ENCODE assay signal across 8 cellular contexts in genomic region chr12:1217191-1217949, GRCh38.
DNase-seq lines count a peak whose midpoint lies in the region.

No MANE protein-coding gene starts in this region.

- 75 to 83% methylated on average over 4 to 6 of the region's 6 CpGs for WGBS in mesodermal cell (ENCODE audit: insufficient coverage in 2 of 2), 2 experiments

- peaks cover 4% of the 10 kb centered on the region for H3K4me1 ChIP-seq in mesodermal cell (ENCODE audit: control insufficient read depth, insufficient read depth, low read length, poor library complexity, severe bottlenecking)

- H3K27ac Mint-ChIP-seq in activated T-cell treated with anti-CD3 and anti-CD28 coated beads, Interleukin-2, amount 50 U/mL, for 24 hours = no peak overlapping the region

- H3K9me3 Mint-ChIP-seq in activated T-cell treated with anti-CD3 and anti-CD28 coated beads, Interleukin-2, amount 50 U/mL, for 24 hours = no peaks in the 10 kb centered on the region

- no peak overlapping the region for H3K4me3 Mint-ChIP-seq in activated T-cell treated with anti-CD3 and anti-CD28 coated beads, Interleukin-2, amount 50 U/mL, for 24 hours

- no peaks in the 10 kb centered on the region for H3K9me3 ChIP-seq in mesodermal cell (ENCODE audit: control insufficient read depth, low read length)

- DNase-seq in AG08395 (ENCODE audit: low spot score) = peak; percentile 68
- peak; percentile 90 for DNase-seq in LoVo (ENCODE audit: low spot score)
- DNase-seq in cerebellum (ENCODE audit: low spot score) = peak; percentile 57
- DNase-seq in globus pallidus (ENCODE audit: low spot score) = no peak
- no peak for DNase-seq in NCI-H1694 treated with DMSO at 0.1 percent for 48 hours (lab: John Stamatoyannopoulos, UW)
- no peak for DNase-seq in activated T-cell treated with anti-CD3 and anti-CD28 coated beads, Interleukin-2, amount 50 U/mL, for 24 hours
- DNase-seq in activated CD4-positive, CD25-positive, alpha-beta regulatory T cell (lab: John Stamatoyannopoulos, UW) = no peak

- no peak overlapping the region for H3K4me3 ChIP-seq in mesodermal cell (ENCODE audit: extremely low read depth, insufficient read depth, low read length, poor library complexity, severe bottlenecking)

- H3K36me3 ChIP-seq in mesodermal cell (ENCODE audit: control insufficient read depth, insufficient read depth, low read length) = no peaks in the 10 kb centered on the region

- H3K4me1 Mint-ChIP-seq in activated T-cell treated with anti-CD3 and anti-CD28 coated beads, Interleukin-2, amount 50 U/mL, for 24 hours (ENCODE audit: low read depth) = peaks cover 13% of the 10 kb centered on the region

- peak overlapping the region; percentile 39 for H3K27ac ChIP-seq in mesodermal cell (ENCODE audit: low read depth, low read length, severe bottlenecking)

- H3K36me3 Mint-ChIP-seq in activated T-cell treated with anti-CD3 and anti-CD28 coated beads, Interleukin-2, amount 50 U/mL, for 24 hours (ENCODE audit: low read depth) = no peaks in the 10 kb centered on the region

- no peaks in the 10 kb centered on the region for H3K27me3 Mint-ChIP-seq in activated T-cell treated with anti-CD3 and anti-CD28 coated beads, Interleukin-2, amount 50 U/mL, for 24 hours

Comparison
In these comparisons a context has a peak if more than half of its experiments do, and no peak if none do; other contexts are left out.
1. DNase-seq: peak in AG08395 (single experiment), LoVo (single experiment) and cerebellum (single experiment); none in globus pallidus (single experiment), NCI-H1694 treated with DMSO at 0.1 percent for 48 hours (single experiment), activated T-cell treated with anti-CD3 and anti-CD28 coated beads, Interleukin-2, amount 50 U/mL, for 24 hours (single experiment) and activated CD4-positive, CD25-positive, alpha-beta regulatory T cell (0 of 4).